ENCODE assay signal across 34 cellular contexts in the genomic region with DNA sequence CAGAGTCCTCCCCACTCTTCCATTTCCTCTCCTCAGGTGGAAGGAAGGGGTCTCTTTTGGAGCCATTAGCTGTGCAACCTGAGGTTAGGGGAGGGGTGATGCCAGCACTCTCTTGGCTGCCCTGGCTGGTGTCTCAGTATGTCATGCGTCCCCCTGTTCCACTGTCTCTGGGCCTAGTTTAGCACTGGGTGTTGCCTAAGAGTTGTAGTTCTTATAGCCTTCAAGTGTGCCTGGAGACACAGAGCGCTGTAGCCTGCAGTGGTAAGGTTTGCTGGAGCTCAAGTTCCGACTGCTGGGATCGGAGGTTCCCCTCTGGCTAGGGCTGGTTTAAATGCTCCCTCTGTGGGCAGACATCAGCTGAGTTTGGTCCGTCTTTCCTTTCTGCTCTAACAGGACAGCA. TPM values are rescaled to one million over a fixed set of nuclear protein-coding genes. Genes with fewer than 3 reads are reported as not detected.
"Had no signal": no experiment of that assay in that cellular context is flagged by ENCODE, and none has a peak within 500 bp of the region (broad histone marks: within the 10 kb centered on the region; RNA-seq: fewer than 3 reads in every experiment).

No MANE protein-coding gene starts in this region.

- H3K4me3 ChIP-seq: coronary artery, dorsolateral prefrontal cortex, esophagus muscularis mucosa, gastrocnemius medialis, heart left ventricle had no signal

- H3K27ac ChIP-seq: brain microvascular endothelial cell, coronary artery, dorsolateral prefrontal cortex, esophagus muscularis mucosa, foreskin keratinocyte, gastrocnemius medialis, heart left ventricle had no signal

- H3K4me3 Mint-ChIP-seq: activated CD4-positive, alpha-beta memory T cell treated with anti-CD3 and anti-CD28 coated beads, Interleukin-2, amount 10 ng/mL, durations not matched to agents 7 days and 5 days; activated CD4-positive, alpha-beta T cell treated with anti-CD3 and anti-CD28 coated beads, Interleukin-2, amount 10 ng/mL, durations not matched to agents 7 days and 5 days; activated naive CD4-positive, alpha-beta T cell treated with anti-CD3 and anti-CD28 coated beads, Interleukin-2, amount 10 ng/mL, durations not matched to agents 7 days and 5 days; activated naive CD8-positive, alpha-beta T cell treated with anti-CD3 and anti-CD28 coated beads, Interleukin-2, amount 10 ng/mL, durations not matched to agents 7 days and 5 days; activated T-cell treated with anti-CD3 and anti-CD28 coated beads, Interleukin-2, amount 50 U/mL, for 24 hours; activated T-cell treated with anti-CD3 and anti-CD28 coated beads, Interleukin-2, amount 50 U/mL, for 72 hours; central memory CD8-positive, alpha-beta T cell; dendritic cell treated with granulocyte-macrophage colony-stimulating factor and Interleukin-4, amounts not matched to agents 40 ng/mL and 50 ng/mL, for 4 days; T-helper 17 cell; T-helper 2 cell treated with Interferon-gamma antibody and Interleukin-4, amounts not matched to agents 5 μg/mL and 100 μg/mL, for 36 hours had no signal

- H3K27ac Mint-ChIP-seq: activated CD4-positive, alpha-beta memory T cell treated with anti-CD3 and anti-CD28 coated beads, Interleukin-2, amount 10 ng/mL, durations not matched to agents 7 days and 5 days; activated CD4-positive, alpha-beta T cell treated with anti-CD3 and anti-CD28 coated beads, Interleukin-2, amount 10 ng/mL, durations not matched to agents 7 days and 5 days; activated naive CD4-positive, alpha-beta T cell treated with anti-CD3 and anti-CD28 coated beads, Interleukin-2, amount 10 ng/mL, durations not matched to agents 7 days and 5 days; activated naive CD4-positive, alpha-beta T cell treated with anti-CD3 and anti-CD28 coated beads, Interleukin-2, amount 50 U/mL, for 72 hours; activated naive CD8-positive, alpha-beta T cell treated with anti-CD3 and anti-CD28 coated beads, Interleukin-2, amount 10 ng/mL, durations not matched to agents 7 days and 5 days; activated T-cell treated with anti-CD3 and anti-CD28 coated beads, Interleukin-2, amount 50 U/mL, for 24 hours; activated T-cell treated with anti-CD3 and anti-CD28 coated beads, Interleukin-2, amount 50 U/mL, for 72 hours; dendritic cell treated with granulocyte-macrophage colony-stimulating factor and Interleukin-4, amounts not matched to agents 40 ng/mL and 50 ng/mL, for 4 days; T-helper 17 cell; T-helper 2 cell treated with Interferon-gamma antibody and Interleukin-4, amounts not matched to agents 5 μg/mL and 100 μg/mL, for 36 hours had no signal

- H3K36me3 Mint-ChIP-seq: activated naive CD4-positive, alpha-beta T cell treated with anti-CD3 and anti-CD28 coated beads, Interleukin-2, amount 10 ng/mL, durations not matched to agents 7 days and 5 days; activated naive CD4-positive, alpha-beta T cell treated with anti-CD3 and anti-CD28 coated beads, Interleukin-2, amount 50 U/mL, for 72 hours; activated naive CD8-positive, alpha-beta T cell treated with anti-CD3 and anti-CD28 coated beads, Interleukin-2, amount 10 ng/mL, durations not matched to agents 7 days and 5 days had no signal

- H3K27me3 Mint-ChIP-seq: activated CD4-positive, alpha-beta T cell treated with anti-CD3 and anti-CD28 coated beads, Interleukin-2, amount 10 ng/mL, durations not matched to agents 7 days and 5 days; activated naive CD4-positive, alpha-beta T cell treated with anti-CD3 and anti-CD28 coated beads, Interleukin-2, amount 10 ng/mL, durations not matched to agents 7 days and 5 days; activated naive CD8-positive, alpha-beta T cell treated with anti-CD3 and anti-CD28 coated beads, Interleukin-2, amount 10 ng/mL, durations not matched to agents 7 days and 5 days; dendritic cell treated with granulocyte-macrophage colony-stimulating factor and Interleukin-4, amounts not matched to agents 40 ng/mL and 50 ng/mL, for 4 days had no signal

- H3K36me3 ChIP-seq: brain microvascular endothelial cell, esophagus muscularis mucosa, gastrocnemius medialis, heart left ventricle had no signal

- H3K9me3 ChIP-seq: esophagus muscularis mucosa, gastrocnemius medialis, heart left ventricle had no signal

- H3K27me3 ChIP-seq: brain microvascular endothelial cell, esophagus muscularis mucosa, foreskin keratinocyte, gastrocnemius medialis had no signal

- H3K4me1 Mint-ChIP-seq: activated CD4-positive, alpha-beta memory T cell treated with anti-CD3 and anti-CD28 coated beads, Interleukin-2, amount 10 ng/mL, durations not matched to agents 7 days and 5 days; activated CD4-positive, alpha-beta T cell treated with anti-CD3 and anti-CD28 coated beads, Interleukin-2, amount 10 ng/mL, durations not matched to agents 7 days and 5 days; activated naive CD4-positive, alpha-beta T cell treated with anti-CD3 and anti-CD28 coated beads, Interleukin-2, amount 10 ng/mL, durations not matched to agents 7 days and 5 days; activated naive CD8-positive, alpha-beta T cell treated with anti-CD3 and anti-CD28 coated beads, Interleukin-2, amount 10 ng/mL, durations not matched to agents 7 days and 5 days; central memory CD8-positive, alpha-beta T cell had no signal

- ATAC-seq: activated naive CD4-positive, alpha-beta T cell treated with anti-CD3 and anti-CD28 coated beads, Interleukin-2, amount 50 U/mL, for 72 hours; activated T-cell treated with anti-CD3 and anti-CD28 coated beads, Interleukin-2, amount 50 U/mL, for 72 hours; foreskin keratinocyte; gastrocnemius medialis; heart left ventricle; T-helper 17 cell had no signal

- DNase-seq: activated CD4-positive, alpha-beta memory T cell treated with anti-CD3 and anti-CD28 coated beads, Interleukin-2, amount 10 ng/mL, durations not matched to agents 7 days and 5 days; activated CD4-positive, alpha-beta T cell treated with anti-CD3 and anti-CD28 coated beads for 1 hour; activated CD4-positive, alpha-beta T cell treated with anti-CD3 and anti-CD28 coated beads for 4 hours; activated CD4-positive, alpha-beta T cell treated with anti-CD3 and anti-CD28 coated beads, Interleukin-2, amount 10 ng/mL, durations not matched to agents 7 days and 5 days; activated CD4-positive, alpha-beta T cell treated with anti-CD3 and anti-CD28 coated beads, Interleukin-2, amount 50 U/mL, for 4 hours; activated CD8-positive, alpha-beta memory T cell treated with anti-CD3 and anti-CD28 coated beads, Interleukin-2, amount 50 U/mL, for 48 hours; activated gamma-delta T cell; activated naive CD4-positive, alpha-beta T cell; activated naive CD4-positive, alpha-beta T cell treated with anti-CD3 and anti-CD28 coated beads, Interleukin-2, amount 10 ng/mL, durations not matched to agents 7 days and 5 days; activated naive CD8-positive, alpha-beta T cell treated with anti-CD3 and anti-CD28 coated beads, Interleukin-2, amount 10 ng/mL, durations not matched to agents 7 days and 5 days; activated T-cell treated with anti-CD3 and anti-CD28 coated beads for 4 hours; activated T-cell treated with anti-CD3 and anti-CD28 coated beads, Interleukin-2, amount 50 U/mL, for 24 hours; activated T-cell treated with anti-CD3 and anti-CD28 coated beads, Interleukin-2, amount 50 U/mL, for 72 hours; brain microvascular endothelial cell; dorsolateral prefrontal cortex; effector memory CD4-positive, alpha-beta T cell; erythroblast; foreskin keratinocyte; gastrocnemius medialis; glutamatergic neuron; heart left ventricle; T-helper 1 cell; T-helper 17 cell; T1000 had no signal

- H3K9me3 Mint-ChIP-seq: activated CD4-positive, alpha-beta memory T cell treated with anti-CD3 and anti-CD28 coated beads, Interleukin-2, amount 10 ng/mL, durations not matched to agents 7 days and 5 days; activated CD4-positive, alpha-beta T cell treated with anti-CD3 and anti-CD28 coated beads, Interleukin-2, amount 10 ng/mL, durations not matched to agents 7 days and 5 days; activated naive CD4-positive, alpha-beta T cell treated with anti-CD3 and anti-CD28 coated beads, Interleukin-2, amount 10 ng/mL, durations not matched to agents 7 days and 5 days; activated naive CD4-positive, alpha-beta T cell treated with anti-CD3 and anti-CD28 coated beads, Interleukin-2, amount 50 U/mL, for 72 hours; activated naive CD8-positive, alpha-beta T cell treated with anti-CD3 and anti-CD28 coated beads, Interleukin-2, amount 10 ng/mL, durations not matched to agents 7 days and 5 days; activated T-cell treated with anti-CD3 and anti-CD28 coated beads, Interleukin-2, amount 50 U/mL, for 24 hours; activated T-cell treated with anti-CD3 and anti-CD28 coated beads, Interleukin-2, amount 50 U/mL, for 72 hours; central memory CD8-positive, alpha-beta T cell; T-helper 2 cell treated with Interferon-gamma antibody and Interleukin-4, amounts not matched to agents 5 μg/mL and 100 μg/mL, for 36 hours had no signal

- H3K4me1 ChIP-seq: esophagus muscularis mucosa, foreskin keratinocyte, gastrocnemius medialis, heart left ventricle had no signal

RNA-seq across cellular contexts. Expression of gene OR10D3, which starts 20.9 kb away (rescaled TPM):
- total RNA-seq: activated CD4-positive, alpha-beta memory T cell treated with anti-CD3 and anti-CD28 coated beads, Interleukin-2, amount 10 ng/mL, durations not matched to agents 7 days and 5 days; activated CD4-positive, alpha-beta T cell treated with anti-CD3 and anti-CD28 coated beads, Interleukin-2, amount 10 ng/mL, durations not matched to agents 7 days and 5 days; activated naive CD4-positive, alpha-beta T cell treated with anti-CD3 and anti-CD28 coated beads, Interleukin-2, amount 50 U/mL, for 72 hours; activated naive CD8-positive, alpha-beta T cell treated with anti-CD3 and anti-CD28 coated beads, Interleukin-2, amount 10 ng/mL, durations not matched to agents 7 days and 5 days; activated T-cell treated with anti-CD3 and anti-CD28 coated beads, Interleukin-2, amount 50 U/mL, for 72 hours; astrocyte; bronchial epithelial cell; cardiac septum; cerebellum; esophagus muscularis mucosa; foreskin keratinocyte; gastrocnemius medialis; heart left ventricle; T-helper 17 cell had no signal
- polyA plus RNA-seq: foreskin keratinocyte, heart left ventricle had no signal

RNA-seq across cellular contexts. Expression of gene OR8G1, which starts 36.9 kb away (rescaled TPM):
- total RNA-seq: activated CD4-positive, alpha-beta memory T cell treated with anti-CD3 and anti-CD28 coated beads, Interleukin-2, amount 10 ng/mL, durations not matched to agents 7 days and 5 days; activated CD4-positive, alpha-beta T cell treated with anti-CD3 and anti-CD28 coated beads, Interleukin-2, amount 10 ng/mL, durations not matched to agents 7 days and 5 days; activated naive CD4-positive, alpha-beta T cell treated with anti-CD3 and anti-CD28 coated beads, Interleukin-2, amount 50 U/mL, for 72 hours; activated naive CD8-positive, alpha-beta T cell treated with anti-CD3 and anti-CD28 coated beads, Interleukin-2, amount 10 ng/mL, durations not matched to agents 7 days and 5 days; activated T-cell treated with anti-CD3 and anti-CD28 coated beads, Interleukin-2, amount 50 U/mL, for 72 hours; astrocyte; bronchial epithelial cell; cardiac septum; cerebellum; esophagus muscularis mucosa; foreskin keratinocyte; gastrocnemius medialis; heart left ventricle; T-helper 17 cell had no signal
- polyA plus RNA-seq: foreskin keratinocyte, heart left ventricle had no signal

RNA-seq across cellular contexts. Expression of gene OR8G5, which starts 52.2 kb away (rescaled TPM):
- total RNA-seq: activated CD4-positive, alpha-beta memory T cell treated with anti-CD3 and anti-CD28 coated beads, Interleukin-2, amount 10 ng/mL, durations not matched to agents 7 days and 5 days; activated CD4-positive, alpha-beta T cell treated with anti-CD3 and anti-CD28 coated beads, Interleukin-2, amount 10 ng/mL, durations not matched to agents 7 days and 5 days; activated naive CD4-positive, alpha-beta T cell treated with anti-CD3 and anti-CD28 coated beads, Interleukin-2, amount 50 U/mL, for 72 hours; activated naive CD8-positive, alpha-beta T cell treated with anti-CD3 and anti-CD28 coated beads, Interleukin-2, amount 10 ng/mL, durations not matched to agents 7 days and 5 days; activated T-cell treated with anti-CD3 and anti-CD28 coated beads, Interleukin-2, amount 50 U/mL, for 72 hours; astrocyte; bronchial epithelial cell; cardiac septum; cerebellum; dorsolateral prefrontal cortex; foreskin keratinocyte; gastrocnemius medialis; heart left ventricle; T-helper 17 cell had no signal
- polyA plus RNA-seq: foreskin keratinocyte, heart left ventricle had no signal
